13 cellular contexts compared by ENCODE assay signal in the genomic region with DNA sequence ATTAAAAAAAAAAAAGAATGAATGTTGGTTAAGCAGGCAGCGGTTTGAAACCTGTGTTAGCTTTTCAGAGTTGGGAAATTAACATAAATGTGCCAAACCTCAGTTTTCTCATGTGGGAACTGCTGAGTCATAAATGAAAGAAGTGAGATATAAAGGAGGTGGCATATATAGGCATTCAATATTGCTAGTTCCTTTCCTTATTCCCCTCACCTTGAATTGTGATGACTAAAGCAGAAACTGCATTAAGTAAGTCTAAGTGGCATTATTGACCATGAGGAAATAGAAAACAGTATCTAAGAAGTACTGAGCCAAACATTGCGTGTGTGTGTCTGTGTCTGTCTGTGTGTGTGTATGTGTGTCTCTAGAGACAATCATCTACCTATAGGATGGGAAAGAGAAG.
DNase-seq lines count a peak whose midpoint lies in the region; ATAC-seq and TF ChIP-seq lines count a peak whose summit lies in the region.
"Had no signal": no experiment of that assay in that cellular context is flagged by ENCODE, and none has a peak within 500 bp of the region (broad histone marks: within the 10 kb centered on the region; RNA-seq: fewer than 3 reads in every experiment).

No MANE protein-coding gene starts in this region.

- WGBS in mesendoderm (ENCODE audit: extremely low coverage, insufficient coverage, low lambda C conversion rate) = no CpG with 5 or more reads among the region's 2 CpGs

- intact Hi-C loops in MCF 10A (cut with micrococcal nuclease) (no loop called here), breast epithelium (cut with DNase I; ENCODE audit: low total_unique reads) (no loop called here)

- no peak overlapping the region for H4K5ac ChIP-seq in mesendoderm (ENCODE audit: low read length)

- no peak for TF ChIP-seq POLR2A in breast epithelium (IDR thresholded peaks at IDR 0.05)

- TF ChIP-seq CTCF in MCF 10A (IDR thresholded peaks at IDR 0.05; ENCODE audit: unreplicated experiment) (no peak), breast epithelium (IDR thresholded peaks at IDR 0.05) (no peak), retinal pigment epithelial cell (conservative IDR thresholded peaks at IDR 0.05; ENCODE audit: low read depth, low read length) (no peak), coronary artery (IDR thresholded peaks at IDR 0.05) (no peak)

- no peaks in the 10 kb centered on the region for H3K9me3 ChIP-seq in breast epithelium

- H3K36me3 Mint-ChIP-seq in MCF 10A (ENCODE audit: insufficient read depth, unreplicated experiment) = peaks cover 4% of the 10 kb centered on the region

- H3K27me3 Mint-ChIP-seq in MCF 10A (ENCODE audit: insufficient read depth, unreplicated experiment) = no peaks in the 10 kb centered on the region

- peak; percentile 62 for ATAC-seq in HG03520 (IDR thresholded peaks at IDR 0.05; ENCODE audit: unreplicated experiment)
- ATAC-seq: HCT116 had no signal

- CTCF ChIA-PET in MCF 10A (lab: Yijun Ruan, JAX) = no interaction called here

- POLR2A ChIA-PET in MCF 10A (lab: Yijun Ruan, JAX) = no interaction called here

- H3K9me3 Mint-ChIP-seq in MCF 10A (ENCODE audit: unreplicated experiment) = no peaks in the 10 kb centered on the region

- no peak overlapping the region for H3K4me2 ChIP-seq in mesendoderm (ENCODE audit: low read length)

- H3K4me3 ChIP-seq in breast epithelium (no peak overlapping the region), retinal pigment epithelial cell (ENCODE audit: low read length) (no peak overlapping the region), mesendoderm (ENCODE audit: low read length) (no peak overlapping the region), coronary artery (no peak overlapping the region)

- no peaks in the 10 kb centered on the region for H3K4me1 ChIP-seq in breast epithelium
- no peaks in the 10 kb centered on the region for H3K4me1 ChIP-seq in mesendoderm (ENCODE audit: control insufficient read depth, low read depth, low read length)

- no peak overlapping the region for H4K8ac ChIP-seq in mesendoderm (ENCODE audit: low read depth, low read length)

- no peak overlapping the region for H2AK5ac ChIP-seq in mesendoderm (ENCODE audit: low read length)

- no peaks in the 10 kb centered on the region for H3K27me3 ChIP-seq in breast epithelium
- H3K27me3 ChIP-seq in mesendoderm (ENCODE audit: insufficient read depth, low read length, poor library complexity) = no peaks in the 10 kb centered on the region

- no peaks in the 10 kb centered on the region for H3K79me1 ChIP-seq in mesendoderm (ENCODE audit: low read length)

- BruUV-seq in MCF 10A (replicated peaks; lab: Mats Ljungman, UMichigan) = no TSS peak

- no peak overlapping the region for H3K4me3 Mint-ChIP-seq in MCF 10A (ENCODE audit: unreplicated experiment)

- H3K9ac ChIP-seq in mesendoderm (ENCODE audit: low read length) = no peak overlapping the region

- H2BK5ac ChIP-seq in mesendoderm (ENCODE audit: low read length) = no peak overlapping the region

- H3K27ac ChIP-seq in breast epithelium (no peak overlapping the region), mesendoderm (ENCODE audit: low read depth, low read length) (no peak overlapping the region), coronary artery (no peak overlapping the region)

- H3K79me2 ChIP-seq in mesendoderm (ENCODE audit: control insufficient read depth, insufficient read depth, low read length) = no peaks in the 10 kb centered on the region

- H3K23ac ChIP-seq in mesendoderm (ENCODE audit: low read length) = no peak overlapping the region

- no peak overlapping the region for H3K56ac ChIP-seq in mesendoderm (ENCODE audit: low read length)

- no peak overlapping the region for H3K4ac ChIP-seq in mesendoderm (ENCODE audit: low read depth, low read length)

- no peak overlapping the region for H2BK15ac ChIP-seq in mesendoderm (replicated peaks; ENCODE audit: low read depth)

- no peaks in the 10 kb centered on the region for H3K36me3 ChIP-seq in breast epithelium
- H3K36me3 ChIP-seq in mesendoderm (ENCODE audit: control insufficient read depth, insufficient read depth, low read length) = no peaks in the 10 kb centered on the region

- DNase-seq in MCF 10A (ENCODE audit: unreplicated experiment) (peak; percentile 69), breast epithelium (ENCODE audit: low spot score in 2 of 2) (no peak), H4 (ENCODE audit: low spot score) (peak; percentile 4), retinal pigment epithelial cell (ENCODE audit: low read depth) (peak; percentile 2), mesendoderm (no peak), coronary artery (ENCODE audit: low spot score) (no peak)
- no peak for DNase-seq in activated CD4-positive, alpha-beta T cell treated with anti-CD3 and anti-CD28 coated beads, Interleukin-2, amount 50 U/mL, for 1 hour
- DNase-seq: hypothalamus, NCI-H1092, NCI-H524, SIG-M5 had no signal

- H2BK120ac ChIP-seq in mesendoderm (ENCODE audit: low read depth, low read length) = no peak overlapping the region

- peaks cover 11% of the 10 kb centered on the region for H3K4me1 Mint-ChIP-seq in MCF 10A (ENCODE audit: insufficient read depth, unreplicated experiment)

- no peak overlapping the region for H3K27ac Mint-ChIP-seq in MCF 10A (ENCODE audit: low read depth, unreplicated experiment)

- no peak overlapping the region for H3K18ac ChIP-seq in mesendoderm (ENCODE audit: low read length)

Comparison
In these comparisons a context has a peak if more than half of its experiments do, and no peak if none do; other contexts are left out.
1. DNase-seq: peak in MCF 10A (single experiment), H4 (single experiment) and retinal pigment epithelial cell (single experiment); none in breast epithelium (0 of 2), mesendoderm (single experiment), coronary artery (single experiment) and activated CD4-positive, alpha-beta T cell treated with anti-CD3 and anti-CD28 coated beads, Interleukin-2, amount 50 U/mL, for 1 hour (single experiment).